In the genomic region with DNA sequence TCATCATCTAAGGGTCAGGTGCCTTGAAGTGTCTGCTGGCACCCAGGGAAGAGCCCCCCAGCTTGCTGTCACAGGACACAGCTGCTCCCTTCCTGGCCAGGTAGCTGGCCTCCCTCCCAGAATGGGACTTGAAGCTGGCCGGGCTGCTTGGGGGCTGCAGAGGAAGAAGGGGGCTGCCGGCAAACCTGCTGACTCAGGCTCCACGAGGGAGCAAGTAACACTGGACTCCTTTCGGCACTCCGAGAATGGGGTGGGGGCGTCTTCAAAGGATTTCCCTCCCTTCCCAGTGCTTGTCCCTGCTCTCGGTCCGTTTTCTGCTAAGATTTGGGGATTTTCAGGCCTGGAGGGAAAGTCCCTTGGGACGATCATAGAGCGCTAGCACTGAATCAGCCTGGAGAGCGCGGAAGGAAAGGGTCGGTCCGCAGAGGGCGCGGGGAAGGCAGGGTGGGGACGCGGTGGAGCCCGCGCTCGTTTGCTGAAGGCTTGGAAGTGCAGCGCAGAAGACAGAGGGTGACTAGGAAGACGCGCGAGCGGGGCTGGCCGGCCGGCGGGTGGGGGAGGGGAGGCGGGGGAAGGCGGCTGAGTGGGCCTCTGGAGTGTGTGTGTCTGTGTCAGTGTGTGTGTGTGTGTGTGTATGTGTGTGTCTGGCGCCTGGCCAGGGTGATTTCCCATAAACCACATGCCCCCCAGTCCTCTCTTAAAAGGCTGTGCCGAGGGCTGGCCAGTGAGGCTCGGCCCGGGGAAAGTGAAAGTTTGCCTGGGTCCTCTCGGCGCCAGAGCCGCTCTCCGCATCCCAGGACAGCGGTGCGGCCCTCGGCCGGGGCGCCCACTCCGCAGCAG, we compare ENCODE assay signal across 8 cellular contexts. TPM values are rescaled to one million over a fixed set of nuclear protein-coding genes. Genes with fewer than 3 reads are reported as not detected.
DNase-seq lines count a peak whose midpoint lies in the region; ATAC-seq and TF ChIP-seq lines count a peak whose summit lies in the region.

A gene with protein sequence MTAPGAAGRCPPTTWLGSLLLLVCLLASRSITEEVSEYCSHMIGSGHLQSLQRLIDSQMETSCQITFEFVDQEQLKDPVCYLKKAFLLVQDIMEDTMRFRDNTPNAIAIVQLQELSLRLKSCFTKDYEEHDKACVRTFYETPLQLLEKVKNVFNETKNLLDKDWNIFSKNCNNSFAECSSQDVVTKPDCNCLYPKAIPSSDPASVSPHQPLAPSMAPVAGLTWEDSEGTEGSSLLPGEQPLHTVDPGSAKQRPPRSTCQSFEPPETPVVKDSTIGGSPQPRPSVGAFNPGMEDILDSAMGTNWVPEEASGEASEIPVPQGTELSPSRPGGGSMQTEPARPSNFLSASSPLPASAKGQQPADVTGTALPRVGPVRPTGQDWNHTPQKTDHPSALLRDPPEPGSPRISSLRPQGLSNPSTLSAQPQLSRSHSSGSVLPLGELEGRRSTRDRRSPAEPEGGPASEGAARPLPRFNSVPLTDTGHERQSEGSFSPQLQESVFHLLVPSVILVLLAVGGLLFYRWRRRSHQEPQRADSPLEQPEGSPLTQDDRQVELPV (plus strand): TSS at position 727 of the 840 bp plus-strand sequence. CDS start 175 bp downstream, outside the sequence.

- no TSS peak for BruUV-seq in IMR-90 (replicated peaks; lab: Mats Ljungman, UMichigan)

- peak; percentile 4; the same call in 1 of the 2 replicates for TF ChIP-seq RAD21 in IMR-90 (IDR thresholded peaks at IDR 0.05; ENCODE audit: low read length)

- dilution Hi-C loops in IMR-90 (cut with HindIII; ENCODE audit: low sequenced_read_pairs, unreplicated experiment) = no loop called here

- H4K8ac ChIP-seq in IMR-90 (ENCODE audit: low read depth in 2 of 2, low read length in 2 of 2) = peak within 1 kb of the TSS; percentile 88 to 92

- H3K27ac ChIP-seq in IMR-90 (ENCODE audit: insufficient read depth, low read length) (peak within 1 kb of the TSS; percentile 85), breast epithelium (peak within 1 kb of the TSS; percentile 90 to 96), iPS-20b (ENCODE audit: low read length) (no peak within 1 kb of the TSS)

- H3K4me3 ChIP-seq in IMR-90 (ENCODE audit: insufficient read depth, low read depth, low read length) (peak within 1 kb of the TSS; percentile 98), breast epithelium (peak within 1 kb of the TSS; percentile 77 to 96 (median 88)), iPS-20b (ENCODE audit: low read length) (peak within 1 kb of the TSS; percentile 74), skeletal muscle satellite cell (ENCODE audit: low read length) (peak within 1 kb of the TSS; percentile 84)

- ATAC-seq in IMR-90 (ENCODE audit: low read depth) (peak; percentile 68), activated B cell treated with CpG ODN at 0.5 μM for 24 hours (ENCODE audit: low read depth) (peak; percentile 23), HG03139 (IDR thresholded peaks at IDR 0.05; ENCODE audit: unreplicated experiment) (no peak)

- peaks cover 13 to 51% of the 10 kb centered on the region in 2 experiments; a peak in 3 of 4 replicates for H3K79me1 ChIP-seq in IMR-90 (ENCODE audit: low read depth in 1 of 2, low read length in 2 of 2)

- H2BK15ac ChIP-seq in IMR-90 (ENCODE audit: low read depth, low read length) = peak within 1 kb of the TSS; percentile 88; the same call in 2 of the 3 replicates

- H3K27me3 Mint-ChIP-seq in activated B cell treated with CpG ODN at 0.5 μM for 24 hours = peaks cover 38% of the 10 kb centered on the region

- H3K4me1 ChIP-seq in IMR-90 (ENCODE audit: control insufficient read depth, insufficient read depth, low read length) (peaks cover 25% of the 10 kb centered on the region), breast epithelium (peaks cover 4 to 14% of the 10 kb centered on the region in 2 donors), iPS-20b (ENCODE audit: insufficient read depth, low read length) (peaks cover 12% of the 10 kb centered on the region; the same call in 1 of the 2 replicates), skeletal muscle satellite cell (ENCODE audit: control insufficient read depth, insufficient read depth, low read length) (peaks cover 39% of the 10 kb centered on the region)

- intact Hi-C loops in IMR-90 (cut with micrococcal nuclease) = loop anchor here (1.0 to 5.0 kb wide), 4 partner anchors 33 to 363 kb away; a partner anchor contains a TSS
- intact Hi-C loops in activated B cell treated with CpG ODN at 0.5 μM for 24 hours (cut with micrococcal nuclease) = loop anchor here (1.0 to 5.0 kb wide), 3 partner anchors 33 to 363 kb away; a partner anchor contains a TSS
- intact Hi-C loops in breast epithelium (cut with DNase I; ENCODE audit: low total_unique reads) = loop anchor here (5.0 kb wide), 1 partner anchor 33 kb away; no protein-coding TSS in a partner anchor

- no peaks in the 10 kb centered on the region for H3K36me3 Mint-ChIP-seq in activated B cell treated with CpG ODN at 0.5 μM for 24 hours (ENCODE audit: low read depth)

- peak within 1 kb of the TSS; percentile 87 for H2BK20ac ChIP-seq in IMR-90 (ENCODE audit: low read depth, low read length)

- 4% methylated on average over 11 of the region's 45 CpGs; no CpG with 5 or more reads in 1 of the 2 experiments for WGBS in IMR-90 (ENCODE audit: extremely low coverage in 2 of 2, insufficient read length in 1 of 2), 2 experiments

- H3K56ac ChIP-seq in IMR-90 (ENCODE audit: extremely low read depth, insufficient read depth, low read length) = peak within 1 kb of the TSS; percentile 89

- peak within 1 kb of the TSS; percentile 95 for H3K18ac ChIP-seq in IMR-90 (ENCODE audit: low read depth, low read length)

- peak within 1 kb of the TSS; percentile 97 for H3K14ac ChIP-seq in IMR-90 (replicated peaks; ENCODE audit: low read depth, low read length)

- peak within 1 kb of the TSS; percentile 47 for H4K5ac ChIP-seq in IMR-90 (ENCODE audit: low read depth, low read length)

- CTCF ChIA-PET in IMR-90 (lab: Yijun Ruan, JAX) (no interaction called here), activated B cell treated with CpG ODN at 0.5 μM for 24 hours (lab: Charles Lee) (interaction anchor here (0.6 kb wide), 1 partner anchor 119 kb away, joined by 3 read pairs; no protein-coding TSS in a partner anchor)

- H3K4ac ChIP-seq in IMR-90 (ENCODE audit: low read depth, low read length) = peak within 1 kb of the TSS; percentile 96

- H3K4me3 Mint-ChIP-seq in activated B cell treated with CpG ODN at 0.5 μM for 24 hours = peak within 1 kb of the TSS; percentile 85

- TF ChIP-seq CTCF in IMR-90 (conservative IDR thresholded peaks at IDR 0.05; ENCODE audit: low read depth, low read length) (no peak), activated B cell treated with CpG ODN at 0.5 μM for 24 hours (IDR thresholded peaks at IDR 0.05) (no peak), breast epithelium (IDR thresholded peaks at IDR 0.05) (no peak)

- H2AK9ac ChIP-seq in IMR-90 (replicated peaks; ENCODE audit: low read depth, low read length, poor library complexity) = peak within 1 kb of the TSS; percentile 94

- peak within 1 kb of the TSS; percentile 92 for H2AFZ ChIP-seq in IMR-90 (replicated peaks; ENCODE audit: low read length, poor library complexity)

- peaks cover 37% of the 10 kb centered on the region for H3K4me1 Mint-ChIP-seq in activated B cell treated with CpG ODN at 0.5 μM for 24 hours

- H3K9me3 ChIP-seq in IMR-90 (ENCODE audit: control insufficient read depth, insufficient read depth, low read length) (no peaks in the 10 kb centered on the region), breast epithelium (no peaks in the 10 kb centered on the region), iPS-20b (ENCODE audit: insufficient read depth, low read depth, low read length) (no peaks in the 10 kb centered on the region), skeletal muscle satellite cell (replicated peaks; ENCODE audit: low read length) (no peaks in the 10 kb centered on the region)

- DNase-seq in EH (ENCODE audit: low read depth) = peak; percentile 88
- DNase-seq in IMR-90 = peak; percentile 86
- peak; percentile 40 for DNase-seq in activated B cell treated with CpG ODN at 0.5 μM for 24 hours
- DNase-seq in breast epithelium (ENCODE audit: low spot score in 2 of 2) = peak; percentile 67 to 71
- DNase-seq in SIG-M5 treated with dmso at 0.1 percent for 504 hours (lab: John Stamatoyannopoulos, UW; ENCODE audit: unreplicated experiment) = no peak

- H3K36me3 ChIP-seq in IMR-90 (ENCODE audit: control insufficient read depth, insufficient read depth, low read length) (peaks cover 8% of the 10 kb centered on the region; the same call in 1 of the 2 replicates), breast epithelium (no peaks in the 10 kb centered on the region), iPS-20b (ENCODE audit: insufficient read depth, low read depth, low read length) (no peaks in the 10 kb centered on the region), skeletal muscle satellite cell (ENCODE audit: insufficient read depth, low read length) (peaks cover 11% of the 10 kb centered on the region)

- POLR2A ChIA-PET in IMR-90 (lab: Charles Lee; ENCODE audit: unreplicated experiment) (no interaction called here), activated B cell treated with CpG ODN at 0.5 μM for 24 hours (lab: Charles Lee) (interaction anchor here (0.6 kb wide), 1 partner anchor 10 kb away, joined by 4 read pairs; no protein-coding TSS in a partner anchor)

- H2BK120ac ChIP-seq in IMR-90 (ENCODE audit: low read depth, low read length) = peak within 1 kb of the TSS; percentile 98

- no peaks in the 10 kb centered on the region; the same call in 1 of the 2 replicates for H3K27me3 ChIP-seq in IMR-90 (ENCODE audit: control insufficient read depth, insufficient read depth, low read length)
- H3K27me3 ChIP-seq in breast epithelium = no peaks in the 10 kb centered on the region
- peaks cover 67% of the 10 kb centered on the region for H3K27me3 ChIP-seq in iPS-20b (ENCODE audit: insufficient read depth, low read length)
- H3K27me3 ChIP-seq in skeletal muscle satellite cell (ENCODE audit: control insufficient read depth, insufficient read depth, low read length) = no peaks in the 10 kb centered on the region

- peak within 1 kb of the TSS; percentile 97 for H2AK5ac ChIP-seq in IMR-90 (ENCODE audit: low read depth, low read length)

- peak within 1 kb of the TSS; percentile 90 for H4K91ac ChIP-seq in IMR-90 (ENCODE audit: insufficient read depth, low read depth, low read length)

- H3K4me2 ChIP-seq in IMR-90 (ENCODE audit: low read depth, low read length) (peak within 1 kb of the TSS; percentile 81), skeletal muscle satellite cell (ENCODE audit: low read length) (peak within 1 kb of the TSS; percentile 91)

- H3K9me1 ChIP-seq in IMR-90 (ENCODE audit: insufficient read depth, low read length) = peaks cover 28% of the 10 kb centered on the region

- H3K9me3 Mint-ChIP-seq in activated B cell treated with CpG ODN at 0.5 μM for 24 hours = no peaks in the 10 kb centered on the region

- peak within 1 kb of the TSS; percentile 64 for H2BK5ac ChIP-seq in IMR-90 (ENCODE audit: low read depth, low read length, poor library complexity, severe bottlenecking)

- H3K27ac Mint-ChIP-seq in activated B cell treated with CpG ODN at 0.5 μM for 24 hours = peak within 1 kb of the TSS; percentile 51

- TF ChIP-seq POLR2A in IMR-90 (IDR thresholded peaks at IDR 0.05; ENCODE audit: low read depth, low read length) (peak; percentile 84), breast epithelium (IDR thresholded peaks at IDR 0.05) (peak; percentile 16)

- H3K23ac ChIP-seq in IMR-90 (ENCODE audit: low read depth, low read length) = peak within 1 kb of the TSS; percentile 97

- H3K9ac ChIP-seq in IMR-90 (ENCODE audit: low read depth, low read length) = peak within 1 kb of the TSS; percentile 92
- H3K9ac ChIP-seq in iPS-20b (ENCODE audit: low read depth, low read length) = peak within 1 kb of the TSS; percentile 71; the same call in 1 of the 2 replicates
- peak within 1 kb of the TSS; percentile 88 for H3K9ac ChIP-seq in skeletal muscle satellite cell (ENCODE audit: low read depth, low read length)

- peaks cover 37% of the 10 kb centered on the region for H4K20me1 ChIP-seq in IMR-90 (ENCODE audit: insufficient read depth, low read length)

- in situ Hi-C loops in IMR-90 (cut with MboI; ENCODE audit: low sequenced_read_pairs) = loop anchor here (10.0 to 25.0 kb wide), 2 partner anchors 123 to 266 kb away; no protein-coding TSS in a partner anchor

RNA-seq across cellular contexts. Expression of the gene that starts here (rescaled TPM):
- total RNA-seq in IMR-90 (2012; rRNA removed) (9.4 and 14.3 TPM in 2 replicates), activated B cell treated with CpG ODN at 0.5 μM for 24 hours (1.9 and 2.0 TPM in 2 replicates), breast epithelium (10 to 100 TPM; 28.2 to 54.7 (median 54.4) TPM)
- 22.0 and 25.6 TPM in 2 replicates for polyA plus RNA-seq in IMR-90 (2012; rRNA removed)
- 19.2 and 30.9 TPM in 2 replicates for polyA plus RNA-seq in IMR-90 (2012; cell fraction: cytosol; rRNA removed)
- polyA plus RNA-seq in IMR-90 (2012; cell fraction: nucleus; rRNA removed; ENCODE audit: low replicate concordance) = 26.9 and 32.7 TPM in 2 replicates
- total RNA-seq in skeletal muscle satellite cell (2012; rRNA removed) = 23.6 and 35.0 TPM in 2 replicates
